In genomic region chr6:108751851-108752732, GRCh38 we compare ENCODE assay signal across 23 cellular contexts.
DNase-seq lines count a peak whose midpoint lies in the region; ATAC-seq, FAIRE-seq and TF ChIP-seq lines count a peak whose summit lies in the region.
"Had no signal": no experiment of that assay in that cellular context is flagged by ENCODE, and none has a peak within 500 bp of the region (broad histone marks: within the 10 kb centered on the region; RNA-seq: fewer than 3 reads in every experiment).

No MANE protein-coding gene starts in this region.

- CTCF ChIA-PET in HepG2 (lab: Yijun Ruan, JAX; ENCODE audit: low intra/inter-chr PET ratio, low total read pairs) (no interaction called here), SK-N-SH (lab: Yijun Ruan, JAX) (interaction anchor here (1.3 to 1.6 kb wide), 2 partner anchors 16 to 19 kb away, joined by 3 read pairs; no protein-coding TSS in a partner anchor)

- H3K79me2 ChIP-seq in HepG2 (ENCODE audit: insufficient read depth, low read length) (no peaks in the 10 kb centered on the region), SK-N-SH (ENCODE audit: insufficient read depth) (no peaks in the 10 kb centered on the region)

- in situ Hi-C loops in HepG2 (cut with HindIII; ENCODE audit: extremely low pct_ligation_motif_present, low pct_unique_long_range_greater_than_20kb), result no loop called here
- in situ Hi-C loops in brain microvascular endothelial cell (cut with HindIII; ENCODE audit: low pct_ligation_motif_present, low sequenced_read_pairs), result no loop called here

- no peak for TF ChIP-seq EP300 in HepG2 (IDR thresholded peaks at IDR 0.05; ENCODE audit: low read depth in 2 of 2, low read length in 2 of 2)
- TF ChIP-seq EP300 in HepG2 (CRISPR knock-in tag; IDR thresholded peaks at IDR 0.05; ENCODE audit: borderline replicate concordance), result no peak
- no peak for TF ChIP-seq EP300 in SK-N-SH (IDR thresholded peaks at IDR 0.05; ENCODE audit: borderline replicate concordance in 1 of 2, low read depth in 1 of 2, low read length in 1 of 2)
- TF ChIP-seq EP300 in esophagus muscularis mucosa (IDR thresholded peaks at IDR 0.05), result no peak

- no TSS peak for BruUV-seq in HepG2 (replicated peaks; lab: Mats Ljungman, UMichigan)

- ATAC-seq in left ventricle myocardium superior, result peak; percentile 10
- ATAC-seq in HepG2, result peak; percentile 85
- ATAC-seq in omental fat pad (ENCODE audit: low FRiP score), result no peak
- ATAC-seq: psoas muscle; stimulated activated naive CD8-positive, alpha-beta T cell treated with anti-CD3 and anti-CD28 coated beads, Interleukin-15, amount 100 ng/mL, for 72 hours had no signal

- H3K27me3 ChIP-seq in HepG2 (ENCODE audit: control insufficient read depth in 1 of 2, insufficient read depth in 2 of 2, low read length in 2 of 2), result no peaks in the 10 kb centered on the region; a peak in 1 of 5 replicates
- no peaks in the 10 kb centered on the region for H3K27me3 ChIP-seq in brain microvascular endothelial cell (replicated peaks)
- no peaks in the 10 kb centered on the region for H3K27me3 ChIP-seq in SK-N-SH (ENCODE audit: insufficient read depth)
- no peaks in the 10 kb centered on the region for H3K27me3 ChIP-seq in esophagus muscularis mucosa
- H3K27me3 ChIP-seq: BE2C, neutrophil, tibial nerve had no signal

- H4K20me1 ChIP-seq in HepG2 (ENCODE audit: insufficient read depth, low read length) (no peaks in the 10 kb centered on the region), SK-N-SH (ENCODE audit: insufficient read depth) (no peaks in the 10 kb centered on the region)

- intact Hi-C loops in left ventricle myocardium superior (cut with micrococcal nuclease) (no loop called here), cardiac septum (cut with DNase I) (no loop called here), HepG2 (cut with micrococcal nuclease; ENCODE audit: unreplicated experiment) (no loop called here), esophagus muscularis mucosa (cut with DNase I) (no loop called here)

- TF ChIP-seq POLR2A in HepG2 (IDR thresholded peaks at IDR 0.05; ENCODE audit: insufficient read depth in 1 of 2, low read depth in 2 of 2, low read length in 2 of 2) (no peak), esophagus muscularis mucosa (IDR thresholded peaks at IDR 0.05; ENCODE audit: low read depth) (no peak)

- H3K4me2 ChIP-seq in HepG2 (ENCODE audit: low read depth, low read length) (peak overlapping the region; percentile 75), SK-N-SH (no peak overlapping the region)

- DNase-seq in left ventricle myocardium superior (no peak), cardiac septum (ENCODE audit: low spot score) (no peak), HepG2 (ENCODE audit: low spot score) (no peak), brain microvascular endothelial cell (no peak), omental fat pad (ENCODE audit: low spot score) (no peak), SK-N-SH (no peak), esophagus muscularis mucosa (ENCODE audit: extremely low spot score) (no peak)
- DNase-seq: activated CD4-positive, alpha-beta T cell treated with anti-CD3 and anti-CD28 coated beads, Interleukin-2, amount 10 ng/mL, durations not matched to agents 7 days and 5 days; BE2C; dermis blood vessel endothelial cell; hippocampal formation; naive B cell; NCI-H1105 treated with DMSO at 0.1 percent for 48 hours; NCI-H2029; psoas muscle; SHP77 treated with DMSO at 0.1 percent for 48 hours; stimulated activated naive CD8-positive, alpha-beta T cell treated with anti-CD3 and anti-CD28 coated beads, Interleukin-15, amount 100 ng/mL, for 72 hours had no signal

- H3K27ac ChIP-seq in VCaP (peak overlapping the region; percentile 73), HepG2 (ENCODE audit: extremely low read length, insufficient read depth, low read length) (peak overlapping the region; percentile 45), brain microvascular endothelial cell (no peak overlapping the region), SK-N-SH (ENCODE audit: low read depth in 2 of 2, low read length in 1 of 2) (peak overlapping the region in 1 of 2 experiments; percentile 22; a peak in 1 of 4 replicates), esophagus muscularis mucosa (replicated peaks in 1 of 4) (no peak overlapping the region)
- H3K27ac ChIP-seq: neutrophil, psoas muscle, tibial nerve had no signal

- no peak for FAIRE-seq in HepG2 (lab: Jason Lieb, UNC)
- FAIRE-seq: endometrium, frontal cortex, H1 had no signal

- H3F3A ChIP-seq in SK-N-SH (replicated peaks; ENCODE audit: insufficient read depth), result no peaks in the 10 kb centered on the region

- WGBS in HepG2 (ENCODE audit: low lambda C conversion rate), result 22% methylated on average over 5 of the region's 5 CpGs
- WGBS in SK-N-SH (ENCODE audit: low lambda C conversion rate), result 70% methylated on average over 5 of the region's 5 CpGs
- 80% methylated on average over 5 of the region's 5 CpGs for WGBS in esophagus muscularis mucosa

- H3K9ac ChIP-seq in HepG2 (ENCODE audit: insufficient read depth, low read depth, low read length) (peak overlapping the region; percentile 18; the same call in 1 of the 2 replicates), SK-N-SH (no peak overlapping the region)

- TF ChIP-seq RAD21 in HepG2 (CRISPR knock-in tag; IDR thresholded peaks at IDR 0.05), result no peak
- TF ChIP-seq RAD21 in SK-N-SH (IDR thresholded peaks at IDR 0.05; ENCODE audit: low read length), result no peak

- TF ChIP-seq CTCF in VCaP (conservative IDR thresholded peaks at IDR 0.05), result no peak
- TF ChIP-seq CTCF in HepG2 (CRISPR knock-in tag; IDR thresholded peaks at IDR 0.05), result no peak
- no peak for TF ChIP-seq CTCF in brain microvascular endothelial cell (IDR thresholded peaks at IDR 0.05; ENCODE audit: low read depth, low read length, missing control alignments)
- TF ChIP-seq CTCF in omental fat pad (IDR thresholded peaks at IDR 0.05), result no peak
- TF ChIP-seq CTCF in SK-N-SH (IDR thresholded peaks at IDR 0.05), result no peak
- TF ChIP-seq CTCF in esophagus muscularis mucosa (IDR thresholded peaks at IDR 0.05), result no peak

- H3K4me1 ChIP-seq in HepG2 (ENCODE audit: insufficient read depth, low read length), result peaks cover 49% of the 10 kb centered on the region
- peaks cover 0 to 15% of the 10 kb centered on the region in 2 experiments; a peak in 1 of 4 replicates for H3K4me1 ChIP-seq in SK-N-SH (ENCODE audit: control insufficient read depth in 1 of 2, insufficient read depth in 2 of 2, low read depth in 1 of 2, low read length in 1 of 2)
- H3K4me1 ChIP-seq in esophagus muscularis mucosa, result peaks cover 9 to 14% (median 9%) of the 10 kb centered on the region in 4 donors

- no peak overlapping the region for H2AFZ ChIP-seq in HepG2 (ENCODE audit: low read length)
- H2AFZ ChIP-seq in SK-N-SH (ENCODE audit: low read depth), result no peak overlapping the region

- no peaks in the 10 kb centered on the region for H3K9me3 ChIP-seq in HepG2 (ENCODE audit: low read length)
- no peaks in the 10 kb centered on the region for H3K9me3 ChIP-seq in SK-N-SH
- H3K9me3 ChIP-seq in esophagus muscularis mucosa, result no peaks in the 10 kb centered on the region
- H3K9me3 ChIP-seq: BE2C, neutrophil, psoas muscle had no signal

- H3K4me3 ChIP-seq in HepG2 (replicated peaks in 1 of 3; ENCODE audit: insufficient read depth in 1 of 3, low read depth in 2 of 3, low read length in 3 of 3) (peak overlapping the region in 1 of 3 experiments; percentile 29; a peak in 2 of 6 replicates), brain microvascular endothelial cell (ENCODE audit: low read depth, low read length) (no peak overlapping the region), SK-N-SH (ENCODE audit: low read depth in 2 of 2, low read length in 1 of 2) (no peak overlapping the region), esophagus muscularis mucosa (no peak overlapping the region)
- H3K4me3 ChIP-seq: psoas muscle, tibial nerve had no signal

- H3K36me3 ChIP-seq in HepG2 (replicated peaks in 1 of 2; ENCODE audit: control insufficient read depth in 1 of 2, insufficient read depth in 2 of 2, low read length in 2 of 2), result no peaks in the 10 kb centered on the region
- no peaks in the 10 kb centered on the region for H3K36me3 ChIP-seq in brain microvascular endothelial cell (replicated peaks)
- H3K36me3 ChIP-seq in SK-N-SH (replicated peaks in 1 of 2; ENCODE audit: control insufficient read depth in 1 of 2, insufficient read depth in 2 of 2, low read length in 1 of 2), result no peaks in the 10 kb centered on the region
- H3K36me3 ChIP-seq in esophagus muscularis mucosa, result no peaks in the 10 kb centered on the region
- H3K36me3 ChIP-seq: BE2C, neutrophil, tibial nerve had no signal

- H3K9me2 ChIP-seq in SK-N-SH, result no peaks in the 10 kb centered on the region

- POLR2A ChIA-PET in HepG2 (lab: Yijun Ruan, JAX) (interaction anchor here (0.8 to 1.7 kb wide), 4 partner anchors 8 to 193 kb away, joined by 3 to 4 read pairs (median 3); no protein-coding TSS in a partner anchor), SK-N-SH (lab: Yijun Ruan, JAX) (interaction anchor here (1.0 kb wide), 1 partner anchor 96 kb away, joined by 3 read pairs; the partner anchor contains the start of gene ARMC2)

TF ChIP-seq in HepG2, 621 proteins besides CTCF, POLR2A, EP300 and RAD21 (continues in another document):
- TF ChIP-seq HNRNPLL (IDR thresholded peaks at IDR 0.05; ENCODE audit: low read depth, low read length, poor library complexity, severe bottlenecking) (no peak), ZFX (CRISPR knock-in tag; IDR thresholded peaks at IDR 0.05; ENCODE audit: low read depth) (peak; percentile 65), ZNF788 (CRISPR knock-in tag; IDR thresholded peaks at IDR 0.05; ENCODE audit: borderline replicate concordance) (0 out of 2 replicates have a peak, but pooled peaks have one; percentile 10), ZNF619 (CRISPR knock-in tag; IDR thresholded peaks at IDR 0.05) (0 out of 2 replicates have a peak, but pooled peaks have one; percentile 26)

TF ChIP-seq in SK-N-SH, 30 proteins besides CTCF, POLR2A, EP300 and RAD21 (continues in another document):
- TF ChIP-seq RCOR1 (IDR thresholded peaks at IDR 0.05; ENCODE audit: low read length) (no peak), ELF1 (IDR thresholded peaks at IDR 0.05) (no peak), MEF2A (IDR thresholded peaks at IDR 0.05; ENCODE audit: borderline replicate concordance, low read depth) (no peak)
- TF ChIP-seq, protein P1, sequence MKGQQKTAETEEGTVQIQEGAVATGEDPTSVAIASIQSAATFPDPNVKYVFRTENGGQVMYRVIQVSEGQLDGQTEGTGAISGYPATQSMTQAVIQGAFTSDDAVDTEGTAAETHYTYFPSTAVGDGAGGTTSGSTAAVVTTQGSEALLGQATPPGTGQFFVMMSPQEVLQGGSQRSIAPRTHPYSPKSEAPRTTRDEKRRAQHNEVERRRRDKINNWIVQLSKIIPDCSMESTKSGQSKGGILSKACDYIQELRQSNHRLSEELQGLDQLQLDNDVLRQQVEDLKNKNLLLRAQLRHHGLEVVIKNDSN (IDR thresholded peaks at IDR 0.05; ENCODE audit: borderline replicate concordance, low read depth), result no peak

Comparison
In these comparisons a context has a peak if more than half of its experiments do, and no peak if none do; other contexts are left out.
1. H3K27ac ChIP-seq: peak in VCaP (single experiment) and HepG2 (single experiment); none in brain microvascular endothelial cell (single experiment) and esophagus muscularis mucosa (0 of 4).